In genomic region chr9:136062657-136063439, GRCh38 we compare ENCODE assay signal across 21 cellular contexts.
"Had no signal": no experiment of that assay in that cellular context is flagged by ENCODE, and none has a peak within 500 bp of the region (broad histone marks: within the 10 kb centered on the region; RNA-seq: fewer than 3 reads in every experiment).

No MANE protein-coding gene starts in this region.

- H2AFZ ChIP-seq: hepatocyte had no signal

- H3K4me3 ChIP-seq: ascending aorta, hepatocyte, lung, right atrium auricular region, SK-N-MC had no signal

- DNase-seq: activated CD4-positive, alpha-beta T cell treated with anti-CD3 and anti-CD28 coated beads, Interleukin-2, amount 50 U/mL, for 1 hour; activated CD4-positive, CD25-positive, alpha-beta regulatory T cell treated with anti-CD3 and anti-CD28 coated beads, Interleukin-2, amount 50 U/mL, for 72 hours; activated CD8-positive, alpha-beta memory T cell treated with anti-CD3 and anti-CD28 coated beads, Interleukin-2, amount 50 U/mL, for 4 hours; activated naive CD4-positive, alpha-beta T cell treated with anti-CD3 and anti-CD28 coated beads, Interleukin-2, amount 50 U/mL, for 16 hours; activated T-cell treated with anti-CD3 and anti-CD28 coated beads, Interleukin-2, amount 50 U/mL, for 4 hours; dermis blood vessel endothelial cell; effector memory CD4-positive, alpha-beta T cell; left colon; natural killer cell; small intestine; stimulated activated CD4-positive, alpha-beta T cell treated with anti-CD3 and anti-CD28 coated beads, Interleukin-15, amount 100 ng/mL, for 24 hours; stimulated activated CD4-positive, alpha-beta T cell treated with anti-CD3 and anti-CD28 coated beads, Interleukin-2, amount 100 ng/mL, for 48 hours; stimulated activated naive CD8-positive, alpha-beta T cell treated with anti-CD3 and anti-CD28 coated beads, Interleukin-15, amount 100 ng/mL, for 72 hours; T-helper 1 cell; T-helper 9 cell had no signal

- H3K4me2 ChIP-seq: hepatocyte had no signal

- H3K27me3 ChIP-seq: ascending aorta, hepatocyte, right atrium auricular region had no signal

- H3K27ac ChIP-seq: ascending aorta, hepatocyte, right atrium auricular region, SK-N-MC had no signal

- H3K9me3 Mint-ChIP-seq: activated T-cell treated with anti-CD3 and anti-CD28 coated beads, Interleukin-2, amount 50 U/mL, for 4 hours; natural killer cell; stimulated activated naive CD8-positive, alpha-beta T cell treated with anti-CD3 and anti-CD28 coated beads, Interleukin-15, amount 100 ng/mL, for 72 hours; type B pancreatic cell had no signal

- H3K9me3 ChIP-seq: ascending aorta, right atrium auricular region had no signal

- ATAC-seq: activated T-cell treated with anti-CD3 and anti-CD28 coated beads, Interleukin-2, amount 50 U/mL, for 4 hours; left colon; natural killer cell; stimulated activated naive CD8-positive, alpha-beta T cell treated with anti-CD3 and anti-CD28 coated beads, Interleukin-15, amount 100 ng/mL, for 72 hours had no signal

- H3K4me3 Mint-ChIP-seq: activated T-cell treated with anti-CD3 and anti-CD28 coated beads, Interleukin-2, amount 50 U/mL, for 4 hours; natural killer cell; stimulated activated naive CD8-positive, alpha-beta T cell treated with anti-CD3 and anti-CD28 coated beads, Interleukin-15, amount 100 ng/mL, for 72 hours; type B pancreatic cell had no signal

- H3K27me3 Mint-ChIP-seq: stimulated activated naive CD8-positive, alpha-beta T cell treated with anti-CD3 and anti-CD28 coated beads, Interleukin-15, amount 100 ng/mL, for 72 hours; type B pancreatic cell had no signal

- H3K27ac Mint-ChIP-seq: natural killer cell; stimulated activated naive CD8-positive, alpha-beta T cell treated with anti-CD3 and anti-CD28 coated beads, Interleukin-15, amount 100 ng/mL, for 72 hours; type B pancreatic cell had no signal

- H3K36me3 Mint-ChIP-seq: natural killer cell had no signal
